In the genomic region with DNA sequence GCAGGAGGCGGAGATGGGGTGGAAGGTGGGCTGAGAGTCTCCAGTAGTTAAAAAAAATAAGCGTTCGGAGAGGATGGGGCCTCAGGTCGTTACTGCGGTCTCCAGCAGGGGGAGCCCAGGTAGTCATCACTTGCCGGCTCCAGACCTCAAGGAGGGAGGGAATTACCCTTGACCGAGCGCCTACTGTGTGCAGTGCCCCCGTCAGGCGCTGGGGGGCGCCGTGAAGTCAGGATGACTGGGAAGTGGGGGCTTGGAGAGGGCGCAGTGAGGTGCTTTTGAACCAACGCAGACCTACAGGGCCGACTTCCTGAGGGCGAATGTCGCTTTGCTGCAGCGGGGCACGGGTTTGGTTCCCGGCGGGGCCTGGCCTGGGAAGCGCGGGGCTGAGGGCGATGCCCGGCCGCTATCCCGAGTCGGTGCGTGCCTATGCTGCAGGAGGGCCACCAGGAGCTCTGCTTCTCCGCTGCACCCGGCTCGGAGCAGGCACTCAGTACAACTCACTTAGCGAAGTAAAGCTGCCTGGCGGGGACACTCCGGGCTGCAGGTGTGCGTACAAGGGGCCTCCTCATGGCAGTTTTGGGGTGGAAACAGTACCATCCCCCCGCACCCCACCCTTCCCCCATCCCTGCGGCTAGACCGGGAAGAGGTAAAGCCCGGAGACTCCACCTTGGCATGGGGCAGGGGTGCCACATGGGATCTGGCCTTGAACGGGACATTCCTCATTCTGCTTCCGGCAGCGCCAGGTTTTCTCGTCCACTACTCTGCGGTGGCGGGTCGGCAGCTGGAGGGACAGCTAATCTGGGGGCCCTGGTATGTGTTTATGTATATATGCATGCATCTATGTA, we compare ENCODE assay signal across 8 cellular contexts.
A peak's percentile ranks its signal among the peaks of the same experiment; 100 is the strongest.
DNase-seq lines count a peak whose midpoint lies in the region; ATAC-seq and TF ChIP-seq lines count a peak whose summit lies in the region.

No MANE protein-coding gene starts in this region.

- H3K36me3 ChIP-seq in BE2C: no peaks in the 10 kb centered on the region

- peak overlapping the region in 1 of 2 donors; percentile 22 for H3K4me3 Mint-ChIP-seq in effector memory CD8-positive, alpha-beta T cell
- peak overlapping the region in 5 of 8 donors; percentile 15 to 73 (median 41) for H3K4me3 Mint-ChIP-seq in naive B cell

- H3K4me3 ChIP-seq in BE2C (ENCODE audit: low read depth, low read length): no peak overlapping the region

- H3K9me3 Mint-ChIP-seq in effector memory CD8-positive, alpha-beta T cell: no peaks in the 10 kb centered on the region
- H3K9me3 Mint-ChIP-seq in naive B cell: peaks cover 0 to 5% (median 2%) of the 10 kb centered on the region in 7 donors

- H3K27ac Mint-ChIP-seq in effector memory CD8-positive, alpha-beta T cell: no peak overlapping the region
- peak overlapping the region in 1 of 6 donors; percentile 37 for H3K27ac Mint-ChIP-seq in naive B cell

- peaks cover 3 to 5% of the 10 kb centered on the region in 2 donors for H3K4me1 Mint-ChIP-seq in effector memory CD8-positive, alpha-beta T cell (ENCODE audit: low read depth in 2 of 2)
- peaks cover 14 to 20% (median 17%) of the 10 kb centered on the region in 3 donors for H3K4me1 Mint-ChIP-seq in naive B cell

- peaks cover 7% of the 10 kb centered on the region for H3K36me3 Mint-ChIP-seq in effector memory CD8-positive, alpha-beta T cell (ENCODE audit: insufficient read depth)
- H3K36me3 Mint-ChIP-seq in naive B cell: no peaks in the 10 kb centered on the region

- no peaks in the 10 kb centered on the region for H3K9me3 ChIP-seq in BE2C

- H3K27me3 Mint-ChIP-seq in effector memory CD8-positive, alpha-beta T cell: peaks cover 91 to 100% of the 10 kb centered on the region in 2 donors
- peaks cover 74 to 96% (median 93%) of the 10 kb centered on the region in 3 donors for H3K27me3 Mint-ChIP-seq in naive B cell

- peak; percentile 97 for TF ChIP-seq CTCF in BE2C (IDR thresholded peaks at IDR 0.05; ENCODE audit: low read depth, low read length)

- ATAC-seq in GM19025 (IDR thresholded peaks at IDR 0.05; ENCODE audit: low read depth, unreplicated experiment) (peak; percentile 62), HG03159 (IDR thresholded peaks at IDR 0.05; ENCODE audit: unreplicated experiment) (peak; percentile 83), naive B cell (ENCODE audit: low read depth in 2 of 2) (peak; percentile 82 to 83)
- peak; percentile 88 for ATAC-seq in effector memory CD8-positive, alpha-beta T cell (replicated peaks)
- peak; percentile 86 for ATAC-seq in stimulated activated naive CD8-positive, alpha-beta T cell treated with anti-CD3 and anti-CD28 coated beads, Interleukin-15, Interleukin-2, amounts not matched to agents 100 U/mL and 50 U/mL, for 24 hours

- H3K27me3 ChIP-seq in BE2C: no peaks in the 10 kb centered on the region

- peak; percentile 91 for DNase-seq in BE2C
- DNase-seq in NCI-H748 treated with DMSO at 0.1 percent for 48 hours (lab: John Stamatoyannopoulos, UW): peak; percentile 40
- peak; percentile 86 to 89 for DNase-seq in activated CD4-positive, alpha-beta T cell treated with anti-CD3 and anti-CD28 coated beads, Interleukin-2, amount 50 U/mL, for 48 hours
- DNase-seq in effector memory CD8-positive, alpha-beta T cell: peak; percentile 59 to 62 (median 60)
- DNase-seq in naive B cell: peak; percentile 69
- DNase-seq in stimulated activated naive CD8-positive, alpha-beta T cell treated with anti-CD3 and anti-CD28 coated beads, Interleukin-15, Interleukin-2, amounts not matched to agents 100 U/mL and 50 U/mL, for 24 hours: peak; percentile 89

- no peaks in the 10 kb centered on the region; the same call in 1 of the 2 replicates for H3K4me1 ChIP-seq in BE2C

Comparison
In these comparisons a context has a peak if more than half of its experiments do, and no peak if none do; other contexts are left out.
1. DNase-seq: peak in every context shown above with its lines; median percentile 91 in BE2C; 89 in stimulated activated naive CD8-positive, alpha-beta T cell treated with anti-CD3 and anti-CD28 coated beads, Interleukin-15, Interleukin-2, amounts not matched to agents 100 U/mL and 50 U/mL, for 24 hours; 88 in activated CD4-positive, alpha-beta T cell treated with anti-CD3 and anti-CD28 coated beads, Interleukin-2, amount 50 U/mL, for 48 hours; 69 in naive B cell; 60 in effector memory CD8-positive, alpha-beta T cell; 40 in NCI-H748 treated with DMSO at 0.1 percent for 48 hours.